Comparison of ENCODE assay signal across 1 cellular context in the genomic region with DNA sequence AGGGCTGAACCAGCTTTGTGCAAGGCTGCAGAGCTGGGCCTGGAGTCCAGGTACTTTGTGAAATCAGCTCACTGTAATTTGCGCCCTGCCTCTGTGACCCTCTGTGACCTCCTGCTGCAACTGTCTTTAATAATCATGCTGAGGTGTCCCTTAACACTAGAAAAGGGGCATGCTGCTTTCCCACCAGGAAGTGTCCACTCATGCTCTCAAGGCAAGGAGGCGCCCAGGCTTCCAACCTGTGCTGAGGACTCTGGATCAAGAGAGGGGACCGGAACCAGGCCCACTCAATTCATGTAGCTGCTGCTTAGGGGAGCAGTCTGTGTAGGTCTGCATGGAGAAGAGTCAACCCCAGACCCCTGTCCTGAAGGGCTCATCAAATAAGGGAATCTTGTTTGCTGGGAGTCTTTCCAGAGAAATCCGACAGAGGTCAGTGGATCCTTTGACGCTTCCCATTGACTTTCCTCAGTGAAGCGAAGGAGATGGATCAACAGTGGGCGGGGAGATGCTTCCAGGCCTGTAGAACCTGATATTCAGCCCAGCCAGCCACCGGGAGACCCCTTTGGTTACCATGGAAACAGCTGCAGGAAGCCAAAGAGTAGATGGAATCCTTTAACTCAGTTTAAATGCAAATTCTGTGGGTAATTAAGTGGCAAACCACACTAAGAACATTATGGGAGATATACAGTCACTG.
A peak's percentile ranks its signal among the peaks of the same experiment; 100 is the strongest.
TF ChIP-seq lines count a peak whose summit lies in the region.

No MANE protein-coding gene starts in this region.

TF ChIP-seq in H1, 55 proteins besides CTCF, POLR2A, EP300 and RAD21:
- TF ChIP-seq CREB1 (IDR thresholded peaks at IDR 0.05) (no peak), KDM4A (IDR thresholded peaks at IDR 0.05; ENCODE audit: low read depth, low read length, severe bottlenecking) (no peak), RNF2 (IDR thresholded peaks at IDR 0.05; ENCODE audit: borderline replicate concordance, low read depth, low read length, missing control alignments, poor library complexity, severe bottlenecking) (no peak), ZNF274 (IDR thresholded peaks at IDR 0.05; ENCODE audit: borderline replicate concordance, extremely low read depth, low read length) (no peak), SAP30 (IDR thresholded peaks at IDR 0.05; ENCODE audit: insufficient read depth, insufficient replicate concordance, low read length) (no peak), SUZ12 (IDR thresholded peaks at IDR 0.05; ENCODE audit: low read length) (no peak), SP1 (IDR thresholded peaks at IDR 0.05; ENCODE audit: low read depth, low read length) (0 out of 2 replicates have a peak, but pooled peaks have one; percentile 25), CBX5 (IDR thresholded peaks at IDR 0.05; ENCODE audit: low read depth, low read length) (no peak), CHD2 (IDR thresholded peaks at IDR 0.05; ENCODE audit: low read length) (0 out of 2 replicates have a peak, but pooled peaks have one; percentile 45)
